In the genomic region with DNA sequence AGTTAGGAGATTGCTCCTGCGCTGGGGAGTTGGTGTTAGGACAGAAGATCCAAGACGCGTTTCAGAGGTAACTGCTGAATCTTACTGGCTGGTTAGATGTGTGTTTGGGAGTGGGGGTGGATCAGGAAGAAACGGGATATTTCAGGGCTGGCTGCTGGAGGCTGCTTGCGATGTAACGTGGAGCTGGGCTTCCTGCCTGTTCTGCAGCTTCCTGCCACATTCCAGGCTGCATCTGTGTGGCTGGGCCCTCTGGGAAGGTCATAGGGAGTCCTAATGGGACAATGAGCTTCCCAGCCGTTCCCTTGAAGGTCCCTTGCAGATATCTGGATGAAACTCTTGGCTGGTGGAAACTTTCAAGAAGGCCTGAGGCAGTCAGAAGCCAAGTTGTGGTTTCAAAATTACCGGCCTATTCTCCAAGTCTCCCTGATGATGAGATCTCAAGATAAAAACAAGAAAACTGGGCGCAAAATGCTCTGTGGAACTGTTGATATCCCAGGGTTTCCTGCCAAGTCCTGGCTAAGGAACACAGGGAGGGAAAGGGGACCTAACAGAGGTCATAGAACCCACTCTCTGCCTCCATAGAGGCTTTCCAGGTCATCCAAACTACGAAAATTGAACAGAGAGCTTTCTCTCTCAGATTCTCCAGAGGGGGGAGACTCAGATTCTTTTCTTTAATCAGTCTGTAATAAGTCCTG, we compare ENCODE assay signal across 13 cellular contexts.
DNase-seq lines count a peak whose midpoint lies in the region; ATAC-seq, FAIRE-seq and TF ChIP-seq lines count a peak whose summit lies in the region.
"Had no signal": no experiment of that assay in that cellular context is flagged by ENCODE, and none has a peak within 500 bp of the region (broad histone marks: within the 10 kb centered on the region; RNA-seq: fewer than 3 reads in every experiment).

No MANE protein-coding gene starts in this region.

- H3K79me2 ChIP-seq in astrocyte (ENCODE audit: insufficient read depth, low read length) = no peaks in the 10 kb centered on the region
- H3K79me2 ChIP-seq in hepatocyte = no peaks in the 10 kb centered on the region

- no peaks in the 10 kb centered on the region for H3K9me2 ChIP-seq in hepatocyte (replicated peaks; ENCODE audit: insufficient read depth)

- no peaks in the 10 kb centered on the region for H3K36me3 Mint-ChIP-seq in CD4-positive, CD25-positive, alpha-beta regulatory T cell
- no peaks in the 10 kb centered on the region for H3K36me3 Mint-ChIP-seq in astrocyte (ENCODE audit: low read depth, unreplicated experiment)
- H3K36me3 Mint-ChIP-seq: CD8-positive, alpha-beta memory T cell; stimulated activated memory B cell treated with anti-CD40 and anti-IgM and Interleukin-4, amounts not matched to agents 10 μg/mL and 1 μg/mL and 100 μg/mL, for 72 hours had no signal

- DNase-seq in CD4-positive, CD25-positive, alpha-beta regulatory T cell = no peak
- peak; percentile 54 for DNase-seq in astrocyte (ENCODE audit: low read depth)
- no peak for DNase-seq in hepatocyte (ENCODE audit: low spot score)
- peak; percentile 83 for DNase-seq in sigmoid colon
- no peak for DNase-seq in OCI-M2 (lab: John Stamatoyannopoulos, UW; ENCODE audit: unreplicated experiment)
- no peak for DNase-seq in colonic mucosa
- no peak for DNase-seq in NCI-H526 treated with DMSO at 0.1 percent for 48 hours (lab: John Stamatoyannopoulos, UW)
- DNase-seq in activated CD4-positive, CD25-positive, alpha-beta regulatory T cell treated with anti-CD3 and anti-CD28 coated beads, Interleukin-2, amount 50 U/mL, for 72 hours = no peak
- DNase-seq: activated T-cell treated with anti-CD3 and anti-CD28 coated beads, Interleukin-2, amount 50 U/mL, for 24 hours; CD8-positive, alpha-beta memory T cell; SIG-M5 had no signal

- peaks cover 24% of the 10 kb centered on the region for H3K4me1 ChIP-seq in CD4-positive, CD25-positive, alpha-beta regulatory T cell (ENCODE audit: control insufficient read depth, insufficient read depth, low read length, poor library complexity, severe bottlenecking)
- peaks cover 12% of the 10 kb centered on the region for H3K4me1 ChIP-seq in astrocyte (ENCODE audit: insufficient read depth, low read length)
- peaks cover 25% of the 10 kb centered on the region for H3K4me1 ChIP-seq in hepatocyte (ENCODE audit: insufficient read depth)
- H3K4me1 ChIP-seq in sigmoid colon = peaks cover 0 to 12% (median 2%) of the 10 kb centered on the region in 4 donors
- H3K4me1 ChIP-seq in colonic mucosa = no peaks in the 10 kb centered on the region

- TF ChIP-seq POLR2A in sigmoid colon (IDR thresholded peaks at IDR 0.05) = no peak

- intact Hi-C loops in sigmoid colon (cut with DNase I) (no loop called here), colonic mucosa (cut with DNase I) (no loop called here)

- WGBS in hepatocyte (ENCODE audit: low lambda C conversion rate, missing lambda C conversion rate) = 68% methylated on average over 10 of the region's 10 CpGs
- WGBS in sigmoid colon, 2 donors = 81 to 85% methylated on average over 10 of the region's 10 CpGs

- H3K27me3 Mint-ChIP-seq in CD4-positive, CD25-positive, alpha-beta regulatory T cell = no peaks in the 10 kb centered on the region
- peaks cover 3% of the 10 kb centered on the region for H3K27me3 Mint-ChIP-seq in astrocyte (ENCODE audit: low read depth, unreplicated experiment)

- H3K9me3 ChIP-seq in CD4-positive, CD25-positive, alpha-beta regulatory T cell (ENCODE audit: control insufficient read depth in 2 of 2, low read length in 2 of 2) = no peaks in the 10 kb centered on the region
- H3K9me3 ChIP-seq in astrocyte (ENCODE audit: insufficient read depth, low read depth, low read length) (no peaks in the 10 kb centered on the region), hepatocyte (ENCODE audit: low read depth) (no peaks in the 10 kb centered on the region), sigmoid colon (no peaks in the 10 kb centered on the region), colonic mucosa (no peaks in the 10 kb centered on the region)

- H3K9me3 Mint-ChIP-seq in CD4-positive, CD25-positive, alpha-beta regulatory T cell = no peaks in the 10 kb centered on the region
- peaks cover 2% of the 10 kb centered on the region for H3K9me3 Mint-ChIP-seq in astrocyte (ENCODE audit: unreplicated experiment)
- H3K9me3 Mint-ChIP-seq: activated T-cell treated with anti-CD3 and anti-CD28 coated beads, Interleukin-2, amount 50 U/mL, for 24 hours; CD8-positive, alpha-beta memory T cell; stimulated activated memory B cell treated with anti-CD40 and anti-IgM and Interleukin-4, amounts not matched to agents 10 μg/mL and 1 μg/mL and 100 μg/mL, for 72 hours had no signal

- no peaks in the 10 kb centered on the region for H3K36me3 ChIP-seq in CD4-positive, CD25-positive, alpha-beta regulatory T cell (ENCODE audit: control insufficient read depth, insufficient read depth, low read length)
- no peaks in the 10 kb centered on the region for H3K36me3 ChIP-seq in astrocyte (ENCODE audit: insufficient read depth, low read length)
- H3K36me3 ChIP-seq in hepatocyte (replicated peaks; ENCODE audit: insufficient read depth, low read depth) = no peaks in the 10 kb centered on the region
- H3K36me3 ChIP-seq in sigmoid colon = no peaks in the 10 kb centered on the region
- H3K36me3 ChIP-seq in colonic mucosa = no peaks in the 10 kb centered on the region

- TF ChIP-seq CTCF in astrocyte (IDR thresholded peaks at IDR 0.05; ENCODE audit: insufficient read depth, low read depth, low read length) (no peak), hepatocyte (IDR thresholded peaks at IDR 0.05; ENCODE audit: poor library complexity) (no peak), sigmoid colon (IDR thresholded peaks at IDR 0.05) (no peak), colonic mucosa (IDR thresholded peaks at IDR 0.05) (no peak)

- H3K4me3 ChIP-seq in CD4-positive, CD25-positive, alpha-beta regulatory T cell (ENCODE audit: low read depth, low read length) = no peak overlapping the region
- no peak overlapping the region for H3K4me3 ChIP-seq in astrocyte (ENCODE audit: insufficient read depth, low read depth, low read length)
- H3K4me3 ChIP-seq in hepatocyte = no peak overlapping the region
- no peak overlapping the region for H3K4me3 ChIP-seq in sigmoid colon
- H3K4me3 ChIP-seq in colonic mucosa = no peak overlapping the region

- H3K4me1 Mint-ChIP-seq in CD4-positive, CD25-positive, alpha-beta regulatory T cell = peaks cover 13 to 41% (median 29%) of the 10 kb centered on the region in 4 donors
- H3K4me1 Mint-ChIP-seq in astrocyte (ENCODE audit: low read depth, unreplicated experiment) = peaks cover 26% of the 10 kb centered on the region

- ATAC-seq in CD4-positive, CD25-positive, alpha-beta regulatory T cell (ENCODE audit: low read depth in 2 of 2) = no peak
- ATAC-seq: stimulated activated memory B cell treated with anti-CD40 and anti-IgM and Interleukin-4, amounts not matched to agents 10 μg/mL and 1 μg/mL and 100 μg/mL, for 72 hours had no signal

- no peak for TF ChIP-seq EP300 in sigmoid colon (IDR thresholded peaks at IDR 0.05)

- FAIRE-seq in astrocyte (lab: Jason Lieb, UNC) = no peak

- peak overlapping the region; percentile 67 for H2AFZ ChIP-seq in astrocyte (ENCODE audit: low read depth, low read length)
- peak overlapping the region; percentile 14 for H2AFZ ChIP-seq in hepatocyte

- H3K27ac ChIP-seq in CD4-positive, CD25-positive, alpha-beta regulatory T cell (ENCODE audit: insufficient read depth, low read length, poor library complexity, severe bottlenecking) = no peak overlapping the region
- no peak overlapping the region for H3K27ac ChIP-seq in astrocyte (ENCODE audit: low read depth, low read length)
- H3K27ac ChIP-seq in hepatocyte = peak overlapping the region; percentile 74
- H3K27ac ChIP-seq in sigmoid colon = peak overlapping the region; percentile 53 to 72 (median 64)
- H3K27ac ChIP-seq in colonic mucosa = no peak overlapping the region

- no peaks in the 10 kb centered on the region for H3K27me3 ChIP-seq in CD4-positive, CD25-positive, alpha-beta regulatory T cell (ENCODE audit: control insufficient read depth, insufficient read depth, low read length)
- H3K27me3 ChIP-seq in astrocyte (ENCODE audit: insufficient read depth, low read length) = peaks cover 15% of the 10 kb centered on the region
- H3K27me3 ChIP-seq in hepatocyte = no peaks in the 10 kb centered on the region
- H3K27me3 ChIP-seq in sigmoid colon = peaks cover 0 to 4% (median 0%) of the 10 kb centered on the region in 3 donors
- H3K27me3 ChIP-seq in colonic mucosa = no peaks in the 10 kb centered on the region

- H4K20me1 ChIP-seq in astrocyte (ENCODE audit: insufficient read depth, low read length) (no peaks in the 10 kb centered on the region), hepatocyte (ENCODE audit: insufficient read depth, poor library complexity, severe bottlenecking) (no peaks in the 10 kb centered on the region)

- peak overlapping the region in 2 of 3 donors; percentile 34 to 42 for H3K27ac Mint-ChIP-seq in CD4-positive, CD25-positive, alpha-beta regulatory T cell
- peak overlapping the region; percentile 67 for H3K27ac Mint-ChIP-seq in astrocyte (ENCODE audit: unreplicated experiment)
- H3K27ac Mint-ChIP-seq: CD8-positive, alpha-beta memory T cell; progenitor cell of endocrine pancreas; stimulated activated memory B cell treated with anti-CD40 and anti-IgM and Interleukin-4, amounts not matched to agents 10 μg/mL and 1 μg/mL and 100 μg/mL, for 72 hours had no signal

- H3K9ac ChIP-seq in astrocyte (ENCODE audit: low read length) (no peak overlapping the region), colonic mucosa (ENCODE audit: low read depth in 2 of 2, low read length in 2 of 2) (no peak overlapping the region)

- H3K4me2 ChIP-seq in astrocyte (ENCODE audit: low read length) = peak overlapping the region; percentile 15
- H3K4me2 ChIP-seq in hepatocyte = peak overlapping the region; percentile 13

- H3K4me3 Mint-ChIP-seq in CD4-positive, CD25-positive, alpha-beta regulatory T cell = no peak overlapping the region
- H3K4me3 Mint-ChIP-seq in astrocyte (ENCODE audit: unreplicated experiment) = no peak overlapping the region
- H3K4me3 Mint-ChIP-seq: activated T-cell treated with anti-CD3 and anti-CD28 coated beads, Interleukin-2, amount 50 U/mL, for 24 hours; CD8-positive, alpha-beta memory T cell; stimulated activated memory B cell treated with anti-CD40 and anti-IgM and Interleukin-4, amounts not matched to agents 10 μg/mL and 1 μg/mL and 100 μg/mL, for 72 hours had no signal

Comparison
In these comparisons a context has a peak if more than half of its experiments do, and no peak if none do; other contexts are left out.
1. DNase-seq: peak in astrocyte (single experiment) and sigmoid colon (single experiment); none in CD4-positive, CD25-positive, alpha-beta regulatory T cell (0 of 3), hepatocyte (single experiment), OCI-M2 (single experiment), colonic mucosa (single experiment), NCI-H526 treated with DMSO at 0.1 percent for 48 hours (single experiment) and activated CD4-positive, CD25-positive, alpha-beta regulatory T cell treated with anti-CD3 and anti-CD28 coated beads, Interleukin-2, amount 50 U/mL, for 72 hours (single experiment).
2. H3K27ac ChIP-seq: peak in hepatocyte (single experiment) and sigmoid colon (4 of 4); none in CD4-positive, CD25-positive, alpha-beta regulatory T cell (single experiment), astrocyte (single experiment) and colonic mucosa (single experiment).